In the genomic region with DNA sequence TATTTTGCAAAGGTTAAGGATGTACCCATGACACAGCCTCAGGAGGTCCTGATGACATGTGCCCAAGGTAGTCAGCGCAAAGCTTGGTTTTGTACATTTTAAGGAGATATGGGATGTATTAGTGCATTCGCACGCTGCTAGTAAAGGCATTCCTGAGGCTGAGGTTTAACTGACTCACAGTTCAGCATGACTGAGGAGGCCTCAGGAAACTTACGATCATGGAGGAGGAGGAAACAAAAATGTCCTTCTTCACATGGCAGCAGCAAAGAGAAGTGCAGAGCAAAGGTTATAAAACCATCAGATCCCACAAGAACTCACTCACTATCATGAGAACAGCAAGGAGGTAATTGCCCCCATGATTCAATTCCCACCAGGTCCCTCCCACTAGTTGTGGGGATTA, we compare ENCODE assay signal across 21 cellular contexts. TPM values are rescaled to one million over a fixed set of nuclear protein-coding genes. Genes with fewer than 3 reads are reported as not detected.
DNase-seq lines count a peak whose midpoint lies in the region; TF ChIP-seq lines count a peak whose summit lies in the region.
"Had no signal": no experiment of that assay in that cellular context is flagged by ENCODE, and none has a peak within 500 bp of the region (broad histone marks: within the 10 kb centered on the region; RNA-seq: fewer than 3 reads in every experiment).

No MANE protein-coding gene starts in this region.

- CTCF ChIA-PET in BJ (lab: Yijun Ruan, JAX): no interaction called here

- TF ChIP-seq CTCF in BJ (IDR thresholded peaks at IDR 0.05; ENCODE audit: insufficient read depth, low read depth, low read length) (no peak), astrocyte of the spinal cord (IDR thresholded peaks at IDR 0.05; ENCODE audit: low read depth, low read length) (no peak)

- H3K9me3 ChIP-seq in MG63: no peaks in the 10 kb centered on the region
- H3K9me3 ChIP-seq: breast epithelium, sigmoid colon, stomach, upper lobe of right lung had no signal

- H3K4me3 ChIP-seq in BJ (ENCODE audit: low read depth, low read length): no peak overlapping the region
- H3K4me3 ChIP-seq in astrocyte of the spinal cord (ENCODE audit: low read depth, low read length): no peak overlapping the region
- no peak overlapping the region for H3K4me3 ChIP-seq in MG63
- H3K4me3 ChIP-seq: breast epithelium, sigmoid colon, stomach, upper lobe of right lung had no signal

- H3K27me3 ChIP-seq in BJ (ENCODE audit: control insufficient read depth, insufficient read depth, low read length) (no peaks in the 10 kb centered on the region), MG63 (no peaks in the 10 kb centered on the region)
- H3K27me3 ChIP-seq: breast epithelium, sigmoid colon, stomach, upper lobe of right lung had no signal

- H3K36me3 ChIP-seq in BJ (ENCODE audit: control insufficient read depth, insufficient read depth, low read length): no peaks in the 10 kb centered on the region
- H3K36me3 ChIP-seq in MG63: no peaks in the 10 kb centered on the region
- H3K36me3 ChIP-seq: breast epithelium, sigmoid colon, stomach, upper lobe of right lung had no signal

- peak; percentile 4 for DNase-seq in BJ (ENCODE audit: low read depth)
- peak; percentile 56 for DNase-seq in HT1080 (ENCODE audit: low read depth)
- peak; percentile 64 for DNase-seq in astrocyte of the spinal cord (ENCODE audit: low read depth, low spot score)
- DNase-seq in left kidney (ENCODE audit: low read depth, low spot score): peak; percentile 16
- no peak for DNase-seq in stimulated activated CD4-positive, alpha-beta T cell treated with anti-CD3 and anti-CD28 coated beads, Interleukin-1b, Interleukin-23, amount 100 ng/mL, for 48 hours
- no peak for DNase-seq in NCI-H1417 treated with DMSO at 0.1 percent for 48 hours (lab: John Stamatoyannopoulos, UW)
- no peak for DNase-seq in MG63
- DNase-seq in hippocampal formation (lab: John Stamatoyannopoulos, UW): no peak
- DNase-seq: activated naive CD4-positive, alpha-beta T cell; mammary epithelial cell; naive thymus-derived CD4-positive, alpha-beta T cell; NCI-H1930; NCI-H510A; sigmoid colon; stimulated activated CD4-positive, alpha-beta T cell treated with anti-CD3 and anti-CD28 coated beads, Interleukin-2, amount 100 ng/mL, for 48 hours; stomach; upper lobe of right lung had no signal

- POLR2A ChIA-PET in BJ (lab: Charles Lee): no interaction called here

- in situ Hi-C loops in astrocyte of the spinal cord (cut with HindIII; ENCODE audit: low sequenced_read_pairs): no loop called here

RNA-seq across cellular contexts. Expression of a gene that starts 52.2 kb away (rescaled TPM):
- not detected in 2 replicates for polyA plus RNA-seq in BJ (2011; rRNA removed)
- polyA minus RNA-seq in BJ (2011; rRNA and poly(A)+ RNA removed): not detected in 2 replicates
- total RNA-seq in HT1080 (2014; rRNA removed; shearing (Covaris generic)): not detected in 2 replicates
- polyA plus RNA-seq in HT1080 (2015; cell fraction: cytosol; rRNA removed): not detected in 2 replicates
- polyA plus RNA-seq in HT1080 (2015; cell fraction: nucleus; rRNA removed): not detected in 2 replicates
- total RNA-seq in MG63 (2014; rRNA removed; shearing (Covaris generic); ENCODE audit: low replicate concordance): not detected in 2 replicates
- total RNA-seq: breast epithelium; dermis microvascular lymphatic vessel endothelial cell; mammary epithelial cell; naive thymus-derived CD4-positive, alpha-beta T cell; Right ventricle myocardium inferior; sigmoid colon; stomach; upper lobe of right lung had no signal
- polyA plus RNA-seq: esophagus; mammary epithelial cell; naive thymus-derived CD4-positive, alpha-beta T cell; sigmoid colon; stomach had no signal

Comparison
In these comparisons a context has a peak if more than half of its experiments do, and no peak if none do; other contexts are left out.
1. DNase-seq: peak in BJ (single experiment), HT1080 (single experiment), astrocyte of the spinal cord (single experiment) and left kidney (single experiment); none in stimulated activated CD4-positive, alpha-beta T cell treated with anti-CD3 and anti-CD28 coated beads, Interleukin-1b, Interleukin-23, amount 100 ng/mL, for 48 hours (single experiment), NCI-H1417 treated with DMSO at 0.1 percent for 48 hours (single experiment), MG63 (single experiment) and hippocampal formation (0 of 2).